27 cellular contexts compared by ENCODE assay signal in the genomic region with DNA sequence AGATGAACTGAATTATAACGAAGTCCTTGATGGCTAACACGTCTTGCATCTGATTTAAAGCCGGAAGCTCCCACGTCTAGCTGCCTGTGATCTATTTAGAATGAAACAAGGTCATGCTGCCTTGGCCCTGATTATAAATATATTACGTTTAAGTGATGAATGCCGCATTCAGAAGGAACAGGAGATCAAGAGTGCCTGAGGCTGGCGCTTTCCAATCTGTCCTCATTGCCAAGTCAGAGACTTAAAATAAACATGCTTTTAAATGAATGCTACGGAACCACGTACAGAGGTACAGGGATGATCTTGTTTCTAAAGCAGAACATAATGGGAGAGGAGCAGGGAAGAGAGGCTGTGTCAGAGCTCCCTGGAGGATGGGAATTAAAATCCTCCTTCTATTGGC.
DNase-seq lines count a peak whose midpoint lies in the region; ATAC-seq and TF ChIP-seq lines count a peak whose summit lies in the region.
"Had no signal": no experiment of that assay in that cellular context is flagged by ENCODE, and none has a peak within 500 bp of the region (broad histone marks: within the 10 kb centered on the region; RNA-seq: fewer than 3 reads in every experiment).

No MANE protein-coding gene starts in this region.

- no peak for TF ChIP-seq CTCF in GM23338 (conservative IDR thresholded peaks at IDR 0.05; ENCODE audit: low read depth in 2 of 2)

- no peaks in the 10 kb centered on the region for H3K4me1 ChIP-seq in GM23338 (ENCODE audit: insufficient read depth)
- peaks cover 4 to 5% of the 10 kb centered on the region in 2 experiments for H3K4me1 ChIP-seq in trophoblast cell (ENCODE audit: control insufficient read depth in 1 of 2, insufficient read depth in 2 of 2, low read length in 2 of 2)
- H3K4me1 ChIP-seq: left lung, Peyer's patch had no signal

- H3F3A ChIP-seq in GM23338 (replicated peaks; ENCODE audit: low read depth) = no peaks in the 10 kb centered on the region

- H3K18ac ChIP-seq in trophoblast cell (ENCODE audit: low read length) = no peak overlapping the region

- H4K91ac ChIP-seq in trophoblast cell (ENCODE audit: low read depth, low read length) = no peak overlapping the region

- H3K9ac ChIP-seq in trophoblast cell (ENCODE audit: low read length) = no peak overlapping the region

- H2BK120ac ChIP-seq in trophoblast cell (ENCODE audit: insufficient read depth, low read length, poor library complexity) = no peak overlapping the region

- no peak overlapping the region for H3K4me2 ChIP-seq in GM23338
- no peak overlapping the region for H3K4me2 ChIP-seq in trophoblast cell (ENCODE audit: low read length)

- H2BK12ac ChIP-seq in trophoblast cell (ENCODE audit: low read length) = peak overlapping the region; percentile 30

- ATAC-seq in GM23338 (no peak), HG02973 (IDR thresholded peaks at IDR 0.05; ENCODE audit: unreplicated experiment) (no peak)
- no peak for ATAC-seq in activated T-cell treated with anti-CD3 and anti-CD28 coated beads, Interleukin-2, amount 50 U/mL, for 72 hours (replicated peaks in 1 of 2)
- ATAC-seq: left lung; stimulated activated memory B cell treated with anti-CD40 and anti-IgM and Interleukin-4, amounts not matched to agents 10 μg/mL and 1 μg/mL and 100 μg/mL, for 72 hours had no signal

- H3K9me3 Mint-ChIP-seq in GM23338 = no peaks in the 10 kb centered on the region
- peaks cover 2 to 3% of the 10 kb centered on the region in 2 donors for H3K9me3 Mint-ChIP-seq in activated T-cell treated with anti-CD3 and anti-CD28 coated beads, Interleukin-2, amount 50 U/mL, for 72 hours
- H3K9me3 Mint-ChIP-seq: activated T-helper 1 cell treated with anti-CD3 and anti-CD28 coated beads, Interleukin-12 subunit alpha, Interleukin-12 subunit beta, Interleukin-2, Interleukin-4 antibody, amounts not matched to agents 30 ng/mL and 10 ng/mL and 1 ng/mL, durations not matched to agents 14 hours and 24 hours and 36 hours; stimulated activated memory B cell treated with anti-CD40 and anti-IgM and Interleukin-4, amounts not matched to agents 10 μg/mL and 1 μg/mL and 100 μg/mL, for 72 hours had no signal

- H3K4ac ChIP-seq in trophoblast cell (ENCODE audit: low read depth, low read length) = no peak overlapping the region

- H4K12ac ChIP-seq in trophoblast cell (ENCODE audit: low read depth, low read length) = no peak overlapping the region

- no peak overlapping the region for H3K4me3 Mint-ChIP-seq in GM23338
- H3K4me3 Mint-ChIP-seq in activated T-cell treated with anti-CD3 and anti-CD28 coated beads, Interleukin-2, amount 50 U/mL, for 72 hours = no peak overlapping the region
- H3K4me3 Mint-ChIP-seq: activated CD4-positive, alpha-beta memory T cell treated with anti-CD3 and anti-CD28 coated beads, Interleukin-2, amount 10 ng/mL, durations not matched to agents 7 days and 5 days; activated T-helper 1 cell treated with anti-CD3 and anti-CD28 coated beads, Interleukin-12 subunit alpha, Interleukin-12 subunit beta, Interleukin-2, Interleukin-4 antibody, amounts not matched to agents 30 ng/mL and 10 ng/mL and 1 ng/mL, durations not matched to agents 14 hours and 24 hours and 36 hours; stimulated activated memory B cell treated with anti-CD40 and anti-IgM and Interleukin-4, amounts not matched to agents 10 μg/mL and 1 μg/mL and 100 μg/mL, for 72 hours; T-helper 2 cell treated with Interferon-gamma antibody and Interleukin-4, amounts not matched to agents 5 μg/mL and 100 μg/mL, for 36 hours had no signal

- H3K27me3 ChIP-seq in GM23338 (ENCODE audit: insufficient read depth) (no peaks in the 10 kb centered on the region), trophoblast cell (ENCODE audit: insufficient read depth, low read length) (no peaks in the 10 kb centered on the region)
- H3K27me3 ChIP-seq: gastrocnemius medialis, left lung, Peyer's patch, upper lobe of left lung had no signal

- H3K79me1 ChIP-seq in trophoblast cell (ENCODE audit: low read length) = peaks cover 6% of the 10 kb centered on the region

- no peak for DNase-seq in GM23338 (ENCODE audit: low spot score)
- DNase-seq in RPMI7951 (ENCODE audit: low read depth) = peak; percentile 68
- peak; percentile 87 for DNase-seq in foreskin melanocyte
- DNase-seq in trophoblast cell = no peak
- DNase-seq in activated T-cell treated with anti-CD3 and anti-CD28 coated beads, Interleukin-2, amount 50 U/mL, for 72 hours = no peak
- no peak for DNase-seq in hypothalamus (lab: John Stamatoyannopoulos, UW)
- no peak for DNase-seq in NCI-H446 treated with DMSO at 0.1 percent for 48 hours (lab: John Stamatoyannopoulos, UW)
- DNase-seq: activated CD4-positive, alpha-beta memory T cell treated with anti-CD3 and anti-CD28 coated beads, Interleukin-2, amount 10 ng/mL, durations not matched to agents 7 days and 5 days; activated CD4-positive, alpha-beta T cell treated with anti-CD3 and anti-CD28 coated beads for 1 hour; activated CD8-positive, alpha-beta memory T cell treated with anti-CD3 and anti-CD28 coated beads, Interleukin-2, amount 50 U/mL, for 4 hours; activated naive CD4-positive, alpha-beta T cell treated with Interleukin-2 at 50 U/mL for 16 hours; DMS79 treated with DMSO at 0.1 percent for 48 hours; dorsolateral prefrontal cortex; gastrocnemius medialis; GF-D8; left lung; mesendoderm; NCI-H1105 treated with DMSO at 0.1 percent for 48 hours; NCI-H1930; NCI-H526; Peyer's patch; SHP77 treated with DMSO at 0.1 percent for 48 hours; upper lobe of left lung had no signal

- H3K4me3 ChIP-seq in GM23338 (no peak overlapping the region), trophoblast cell (ENCODE audit: low read depth, low read length) (no peak overlapping the region)
- H3K4me3 ChIP-seq: gastrocnemius medialis, left lung, Peyer's patch, upper lobe of left lung had no signal

- H3K4me1 Mint-ChIP-seq in GM23338 = peaks cover 11% of the 10 kb centered on the region
- no peaks in the 10 kb centered on the region for H3K4me1 Mint-ChIP-seq in activated T-cell treated with anti-CD3 and anti-CD28 coated beads, Interleukin-2, amount 50 U/mL, for 72 hours (ENCODE audit: low read depth)
- H3K4me1 Mint-ChIP-seq: activated CD4-positive, alpha-beta memory T cell treated with anti-CD3 and anti-CD28 coated beads, Interleukin-2, amount 10 ng/mL, durations not matched to agents 7 days and 5 days; stimulated activated memory B cell treated with anti-CD40 and anti-IgM and Interleukin-4, amounts not matched to agents 10 μg/mL and 1 μg/mL and 100 μg/mL, for 72 hours had no signal

- H3K27ac Mint-ChIP-seq in GM23338 = no peak overlapping the region
- H3K27ac Mint-ChIP-seq in activated T-cell treated with anti-CD3 and anti-CD28 coated beads, Interleukin-2, amount 50 U/mL, for 72 hours = no peak overlapping the region
- H3K27ac Mint-ChIP-seq: activated CD4-positive, alpha-beta memory T cell treated with anti-CD3 and anti-CD28 coated beads, Interleukin-2, amount 10 ng/mL, durations not matched to agents 7 days and 5 days; activated T-helper 1 cell treated with anti-CD3 and anti-CD28 coated beads, Interleukin-12 subunit alpha, Interleukin-12 subunit beta, Interleukin-2, Interleukin-4 antibody, amounts not matched to agents 30 ng/mL and 10 ng/mL and 1 ng/mL, durations not matched to agents 14 hours and 24 hours and 36 hours; stimulated activated memory B cell treated with anti-CD40 and anti-IgM and Interleukin-4, amounts not matched to agents 10 μg/mL and 1 μg/mL and 100 μg/mL, for 72 hours; T-helper 2 cell treated with Interferon-gamma antibody and Interleukin-4, amounts not matched to agents 5 μg/mL and 100 μg/mL, for 36 hours had no signal

- H3K23ac ChIP-seq in trophoblast cell (ENCODE audit: low read length) = no peak overlapping the region

- no peaks in the 10 kb centered on the region for H3K79me2 ChIP-seq in GM23338 (replicated peaks; ENCODE audit: insufficient read depth)
- no peaks in the 10 kb centered on the region for H3K79me2 ChIP-seq in trophoblast cell (ENCODE audit: control insufficient read depth, insufficient read depth, low read length, poor library complexity)

- H3K27ac ChIP-seq in GM23338 (ENCODE audit: low read depth) = no peak overlapping the region
- H3K27ac ChIP-seq in trophoblast cell (ENCODE audit: low read depth, low read length) = no peak overlapping the region
- H3K27ac ChIP-seq: left lung, Peyer's patch, upper lobe of left lung had no signal

- peaks cover 1% of the 10 kb centered on the region for H3K9me3 ChIP-seq in trophoblast cell (ENCODE audit: insufficient read depth, low read depth, low read length)
- H3K9me3 ChIP-seq: gastrocnemius medialis, left lung, Peyer's patch, upper lobe of left lung had no signal

- peaks cover 11% of the 10 kb centered on the region for H3K9me2 ChIP-seq in GM23338 (ENCODE audit: insufficient read depth)

- H2AK5ac ChIP-seq in trophoblast cell (ENCODE audit: low read length) = no peak overlapping the region

- H3K36me3 Mint-ChIP-seq in GM23338 (ENCODE audit: low read depth) = no peaks in the 10 kb centered on the region
- H3K36me3 Mint-ChIP-seq in activated T-cell treated with anti-CD3 and anti-CD28 coated beads, Interleukin-2, amount 50 U/mL, for 72 hours (ENCODE audit: insufficient read depth in 2 of 2) = peaks cover 0 to 4% of the 10 kb centered on the region in 2 donors
- H3K36me3 Mint-ChIP-seq: stimulated activated memory B cell treated with anti-CD40 and anti-IgM and Interleukin-4, amounts not matched to agents 10 μg/mL and 1 μg/mL and 100 μg/mL, for 72 hours had no signal

- H4K8ac ChIP-seq in trophoblast cell (ENCODE audit: low read depth, low read length) = no peak overlapping the region

- 0 out of 2 replicates have a peak overlapping the region, but pooled peaks have one; percentile 56 for H2AFZ ChIP-seq in GM23338
- H2AFZ ChIP-seq in trophoblast cell (ENCODE audit: insufficient read depth, low read length, poor library complexity) = no peak overlapping the region

- no peaks in the 10 kb centered on the region for H3K27me3 Mint-ChIP-seq in GM23338 (ENCODE audit: insufficient read depth, low read depth, poor library complexity)
- H3K27me3 Mint-ChIP-seq in activated T-cell treated with anti-CD3 and anti-CD28 coated beads, Interleukin-2, amount 50 U/mL, for 72 hours (ENCODE audit: low read depth) = no peaks in the 10 kb centered on the region
- H3K27me3 Mint-ChIP-seq: activated CD4-positive, alpha-beta memory T cell treated with anti-CD3 and anti-CD28 coated beads, Interleukin-2, amount 10 ng/mL, durations not matched to agents 7 days and 5 days had no signal

- no CpG with 5 or more reads among the region's 9 CpGs for WGBS in trophoblast cell (ENCODE audit: extremely low coverage, insufficient coverage, insufficient read length)

- H3K14ac ChIP-seq in trophoblast cell (ENCODE audit: low read length) = no peak overlapping the region

- H3K36me3 ChIP-seq in GM23338 (ENCODE audit: insufficient read depth) (no peaks in the 10 kb centered on the region), trophoblast cell (ENCODE audit: control insufficient read depth in 1 of 2, insufficient read depth in 2 of 2, low read length in 2 of 2) (no peaks in the 10 kb centered on the region)
- H3K36me3 ChIP-seq: gastrocnemius medialis, left lung, Peyer's patch, upper lobe of left lung had no signal

- no peak overlapping the region for H2BK5ac ChIP-seq in trophoblast cell (ENCODE audit: low read depth, low read length, poor library complexity)

- H4K20me1 ChIP-seq in GM23338 (replicated peaks; ENCODE audit: insufficient read depth) = no peaks in the 10 kb centered on the region

Comparison
In these comparisons a context has a peak if more than half of its experiments do, and no peak if none do; other contexts are left out.
1. DNase-seq: peak in RPMI7951 (single experiment) and foreskin melanocyte (single experiment); none in GM23338 (single experiment), trophoblast cell (0 of 2), activated T-cell treated with anti-CD3 and anti-CD28 coated beads, Interleukin-2, amount 50 U/mL, for 72 hours (0 of 2), hypothalamus (0 of 51) and NCI-H446 treated with DMSO at 0.1 percent for 48 hours (single experiment).